ENCODE assay signal across 10 cellular contexts in the genomic region with DNA sequence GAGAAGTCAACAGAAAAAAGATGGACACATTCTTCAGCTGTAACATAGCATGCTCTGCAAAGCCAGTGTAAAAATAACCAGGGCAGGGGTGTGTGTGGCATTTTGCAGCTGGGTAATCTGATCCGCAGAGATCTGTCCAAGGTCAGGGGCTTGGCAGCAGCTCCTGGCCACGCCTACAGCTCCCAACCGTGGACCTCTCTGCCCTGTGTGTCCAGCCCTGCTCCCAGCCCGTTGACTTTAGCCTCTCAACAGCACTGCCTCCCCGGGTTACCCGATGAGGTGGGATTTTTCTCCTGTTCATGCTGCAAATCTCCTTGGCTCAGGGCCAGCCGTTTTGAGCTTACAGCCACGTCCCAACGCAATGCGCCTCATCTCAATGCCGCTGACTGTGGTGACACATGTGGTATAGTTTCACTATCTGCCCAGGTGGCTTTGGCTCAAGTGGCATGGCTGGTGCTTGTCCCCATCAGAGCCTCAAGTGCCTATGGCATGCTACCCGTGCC.
DNase-seq lines count a peak whose midpoint lies in the region; ATAC-seq and TF ChIP-seq lines count a peak whose summit lies in the region.
"Had no signal": no experiment of that assay in that cellular context is flagged by ENCODE, and none has a peak within 500 bp of the region (broad histone marks: within the 10 kb centered on the region; RNA-seq: fewer than 3 reads in every experiment).

No MANE protein-coding gene starts in this region.

- H3K27me3 Mint-ChIP-seq in activated CD4-positive, alpha-beta T cell treated with anti-CD3 and anti-CD28 coated beads for 36 hours = peaks cover 51% of the 10 kb centered on the region
- peaks cover 32% of the 10 kb centered on the region for H3K27me3 Mint-ChIP-seq in activated CD4-positive, alpha-beta T cell treated with anti-CD3 and anti-CD28 coated beads, Interleukin-2, amount 10 ng/mL, durations not matched to agents 7 days and 5 days

- H3K27ac Mint-ChIP-seq in activated CD4-positive, alpha-beta T cell treated with anti-CD3 and anti-CD28 coated beads for 36 hours = peak overlapping the region; percentile 8
- H3K27ac Mint-ChIP-seq in activated CD4-positive, alpha-beta T cell treated with anti-CD3 and anti-CD28 coated beads, Interleukin-2, amount 10 ng/mL, durations not matched to agents 7 days and 5 days = no peak overlapping the region
- H3K27ac Mint-ChIP-seq in stimulated activated effector memory CD8-positive, alpha-beta T cell treated with anti-CD3 and anti-CD28 coated beads, Interleukin-12 subunit alpha, Interleukin-12 subunit beta, amount 100 ng/mL, for 72 hours = no peak overlapping the region
- H3K27ac Mint-ChIP-seq: B cell had no signal

- H3K9me3 ChIP-seq in Peyer's patch (no peaks in the 10 kb centered on the region), left ventricle myocardium inferior (replicated peaks) (no peaks in the 10 kb centered on the region), upper lobe of right lung (no peaks in the 10 kb centered on the region)

- H3K36me3 ChIP-seq in Peyer's patch (no peaks in the 10 kb centered on the region), left ventricle myocardium inferior (no peaks in the 10 kb centered on the region), upper lobe of right lung (no peaks in the 10 kb centered on the region)

- H3K4me1 ChIP-seq in Peyer's patch (peaks cover 0 to 14% (median 0%) of the 10 kb centered on the region in 4 donors), left ventricle myocardium inferior (peaks cover 35% of the 10 kb centered on the region), upper lobe of right lung (no peaks in the 10 kb centered on the region)

- peaks cover 27% of the 10 kb centered on the region for H3K4me1 Mint-ChIP-seq in activated CD4-positive, alpha-beta T cell treated with anti-CD3 and anti-CD28 coated beads for 36 hours
- peaks cover 6% of the 10 kb centered on the region for H3K4me1 Mint-ChIP-seq in activated CD4-positive, alpha-beta T cell treated with anti-CD3 and anti-CD28 coated beads, Interleukin-2, amount 10 ng/mL, durations not matched to agents 7 days and 5 days
- peaks cover 13% of the 10 kb centered on the region for H3K4me1 Mint-ChIP-seq in stimulated activated effector memory CD8-positive, alpha-beta T cell treated with anti-CD3 and anti-CD28 coated beads, Interleukin-12 subunit alpha, Interleukin-12 subunit beta, amount 100 ng/mL, for 72 hours

- no peaks in the 10 kb centered on the region for H3K36me3 Mint-ChIP-seq in activated CD4-positive, alpha-beta T cell treated with anti-CD3 and anti-CD28 coated beads for 36 hours (ENCODE audit: low read depth)
- H3K36me3 Mint-ChIP-seq in activated CD4-positive, alpha-beta T cell treated with anti-CD3 and anti-CD28 coated beads, Interleukin-2, amount 10 ng/mL, durations not matched to agents 7 days and 5 days (ENCODE audit: low read depth) = no peaks in the 10 kb centered on the region
- H3K36me3 Mint-ChIP-seq in stimulated activated effector memory CD8-positive, alpha-beta T cell treated with anti-CD3 and anti-CD28 coated beads, Interleukin-12 subunit alpha, Interleukin-12 subunit beta, amount 100 ng/mL, for 72 hours = no peaks in the 10 kb centered on the region

- no peaks in the 10 kb centered on the region for H3K9me3 Mint-ChIP-seq in activated CD4-positive, alpha-beta T cell treated with anti-CD3 and anti-CD28 coated beads for 36 hours (ENCODE audit: low read depth)
- no peaks in the 10 kb centered on the region for H3K9me3 Mint-ChIP-seq in activated CD4-positive, alpha-beta T cell treated with anti-CD3 and anti-CD28 coated beads, Interleukin-2, amount 10 ng/mL, durations not matched to agents 7 days and 5 days
- H3K9me3 Mint-ChIP-seq in stimulated activated effector memory CD8-positive, alpha-beta T cell treated with anti-CD3 and anti-CD28 coated beads, Interleukin-12 subunit alpha, Interleukin-12 subunit beta, amount 100 ng/mL, for 72 hours = no peaks in the 10 kb centered on the region

- no peaks in the 10 kb centered on the region for H3K27me3 ChIP-seq in Peyer's patch
- peaks cover 24% of the 10 kb centered on the region for H3K27me3 ChIP-seq in left ventricle myocardium inferior (ENCODE audit: low read depth)
- H3K27me3 ChIP-seq in upper lobe of right lung = peaks cover 35% of the 10 kb centered on the region

- POLR2A ChIA-PET in activated CD4-positive, alpha-beta T cell treated with anti-CD3 and anti-CD28 coated beads for 36 hours (lab: Charles Lee) = no interaction called here
- POLR2A ChIA-PET in activated CD4-positive, alpha-beta T cell treated with anti-CD3 and anti-CD28 coated beads, Interleukin-2, amount 10 ng/mL, durations not matched to agents 7 days and 5 days (lab: Charles Lee) = no interaction called here

- H3K4me3 Mint-ChIP-seq in activated CD4-positive, alpha-beta T cell treated with anti-CD3 and anti-CD28 coated beads for 36 hours = no peak overlapping the region
- H3K4me3 Mint-ChIP-seq in activated CD4-positive, alpha-beta T cell treated with anti-CD3 and anti-CD28 coated beads, Interleukin-2, amount 10 ng/mL, durations not matched to agents 7 days and 5 days = no peak overlapping the region
- no peak overlapping the region for H3K4me3 Mint-ChIP-seq in stimulated activated effector memory CD8-positive, alpha-beta T cell treated with anti-CD3 and anti-CD28 coated beads, Interleukin-12 subunit alpha, Interleukin-12 subunit beta, amount 100 ng/mL, for 72 hours
- H3K4me3 Mint-ChIP-seq: B cell had no signal

- H3K4me3 ChIP-seq in Peyer's patch = no peak overlapping the region
- peak overlapping the region; percentile 15 for H3K4me3 ChIP-seq in left ventricle myocardium inferior
- H3K4me3 ChIP-seq in upper lobe of right lung = no peak overlapping the region

- CTCF ChIA-PET in activated CD4-positive, alpha-beta T cell treated with anti-CD3 and anti-CD28 coated beads for 36 hours (lab: Charles Lee) = interaction anchor here (1.0 to 1.3 kb wide), 3 partner anchors 11 to 18 kb away, joined by 3 to 5 read pairs (median 3); no protein-coding TSS in a partner anchor
- CTCF ChIA-PET in activated CD4-positive, alpha-beta T cell treated with anti-CD3 and anti-CD28 coated beads, Interleukin-2, amount 10 ng/mL, durations not matched to agents 7 days and 5 days (lab: Charles Lee) = interaction anchor here (1.4 kb wide), 1 partner anchor 38 kb away, joined by 3 read pairs; no protein-coding TSS in a partner anchor

- intact Hi-C loops in activated CD4-positive, alpha-beta T cell treated with anti-CD3 and anti-CD28 coated beads for 36 hours (cut with DNase I, micrococcal nuclease) = loop anchor here in 1 of 2 experiments (1.0 kb wide), 2 partner anchors 37 to 174 kb away; no protein-coding TSS in a partner anchor
- intact Hi-C loops in left ventricle myocardium inferior (cut with micrococcal nuclease) = no loop called here
- intact Hi-C loops in upper lobe of right lung (cut with DNase I) = no loop called here

- no peak for DNase-seq in activated CD4-positive, alpha-beta T cell treated with anti-CD3 and anti-CD28 coated beads for 36 hours
- DNase-seq in activated CD4-positive, alpha-beta T cell treated with anti-CD3 and anti-CD28 coated beads, Interleukin-2, amount 10 ng/mL, durations not matched to agents 7 days and 5 days = no peak
- DNase-seq in Peyer's patch (peak in 2 of 3 donors; percentile 65 to 75), left ventricle myocardium inferior (peak; percentile 71), upper lobe of right lung (peak; percentile 75)
- DNase-seq in stimulated activated effector memory CD8-positive, alpha-beta T cell treated with anti-CD3 and anti-CD28 coated beads, Interleukin-12 subunit alpha, Interleukin-12 subunit beta, amount 100 ng/mL, for 72 hours (ENCODE audit: low spot score in 2 of 2) = no peak

- TF ChIP-seq CTCF in Peyer's patch (IDR thresholded peaks at IDR 0.05) (no peak), left ventricle myocardium inferior (IDR thresholded peaks at IDR 0.05; ENCODE audit: borderline replicate concordance) (no peak), upper lobe of right lung (IDR thresholded peaks at IDR 0.05) (no peak)

- H3K27ac ChIP-seq in Peyer's patch (no peak overlapping the region), left ventricle myocardium inferior (replicated peaks) (peak overlapping the region; percentile 75), upper lobe of right lung (peak overlapping the region; percentile 17)
- H3K27ac ChIP-seq: KMS-11 had no signal

- no peak for ATAC-seq in activated CD4-positive, alpha-beta T cell treated with anti-CD3 and anti-CD28 coated beads for 36 hours
- ATAC-seq in upper lobe of right lung (peak; percentile 69), GM18502 (IDR thresholded peaks at IDR 0.05; ENCODE audit: poor library complexity, unreplicated experiment) (no peak), HG02763 (IDR thresholded peaks at IDR 0.05; ENCODE audit: unreplicated experiment) (no peak)
- ATAC-seq in stimulated activated effector memory CD8-positive, alpha-beta T cell treated with anti-CD3 and anti-CD28 coated beads, Interleukin-12 subunit alpha, Interleukin-12 subunit beta, amount 100 ng/mL, for 72 hours = no peak

- no peak for TF ChIP-seq POLR2A in Peyer's patch (IDR thresholded peaks at IDR 0.05)

Comparison
In these comparisons a context has a peak if more than half of its experiments do, and no peak if none do; other contexts are left out.
1. DNase-seq: peak in Peyer's patch (2 of 3), left ventricle myocardium inferior (single experiment) and upper lobe of right lung (single experiment); none in activated CD4-positive, alpha-beta T cell treated with anti-CD3 and anti-CD28 coated beads for 36 hours (single experiment), activated CD4-positive, alpha-beta T cell treated with anti-CD3 and anti-CD28 coated beads, Interleukin-2, amount 10 ng/mL, durations not matched to agents 7 days and 5 days (single experiment) and stimulated activated effector memory CD8-positive, alpha-beta T cell treated with anti-CD3 and anti-CD28 coated beads, Interleukin-12 subunit alpha, Interleukin-12 subunit beta, amount 100 ng/mL, for 72 hours (0 of 2).
2. H3K27ac ChIP-seq: peak in left ventricle myocardium inferior (single experiment) and upper lobe of right lung (single experiment); none in Peyer's patch (0 of 4).